Comparison of ENCODE assay signal across 9 cellular contexts in the genomic region with DNA sequence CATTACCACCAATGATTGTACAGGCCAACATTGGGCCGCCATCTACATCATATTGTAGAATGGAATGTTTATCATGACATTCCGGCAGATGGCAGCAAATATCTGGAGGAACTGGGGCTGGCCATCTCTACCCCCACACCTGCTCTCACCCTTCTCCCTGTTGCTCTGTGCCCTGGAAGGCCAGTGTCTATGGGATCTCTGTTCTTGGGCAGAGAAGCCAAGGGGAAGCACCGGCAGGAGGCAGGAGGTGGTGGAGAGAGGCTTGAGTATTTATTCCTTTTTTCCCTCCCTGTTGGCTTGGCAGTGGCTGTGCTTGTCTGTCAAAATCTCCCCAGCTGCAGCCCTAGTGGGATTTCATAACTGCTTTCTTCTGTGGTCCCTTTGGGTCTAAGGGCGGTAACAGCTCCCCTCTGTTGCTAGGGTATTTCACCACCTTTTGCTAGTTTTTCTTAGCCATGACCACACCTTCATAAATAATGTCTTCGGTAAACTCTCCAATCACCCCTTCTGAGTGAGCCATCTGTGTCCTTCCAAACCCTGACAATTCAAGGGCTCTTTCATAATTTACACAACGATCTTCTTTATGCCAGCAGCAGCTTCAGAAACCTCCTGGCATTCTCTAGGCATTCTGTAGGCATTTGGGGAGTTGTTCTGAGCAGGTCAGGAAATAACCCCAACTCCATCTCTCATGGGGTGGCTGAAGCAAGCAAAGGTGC.
DNase-seq lines count a peak whose midpoint lies in the region; ATAC-seq lines count a peak whose summit lies in the region.
"Had no signal": no experiment of that assay in that cellular context is flagged by ENCODE, and none has a peak within 500 bp of the region (broad histone marks: within the 10 kb centered on the region; RNA-seq: fewer than 3 reads in every experiment).

No MANE protein-coding gene starts in this region.

- H4K5ac ChIP-seq in mesendoderm (ENCODE audit: low read length) = no peak overlapping the region

- H3K18ac ChIP-seq in mesendoderm (ENCODE audit: low read length) = no peak overlapping the region

- H4K8ac ChIP-seq in mesendoderm (ENCODE audit: low read depth, low read length) = no peak overlapping the region

- H3K36me3 ChIP-seq in SJCRH30 = no peaks in the 10 kb centered on the region
- no peaks in the 10 kb centered on the region for H3K36me3 ChIP-seq in mesendoderm (ENCODE audit: control insufficient read depth, insufficient read depth, low read length)

- H3K27me3 ChIP-seq in SJCRH30 (no peaks in the 10 kb centered on the region), mesendoderm (ENCODE audit: insufficient read depth, low read length, poor library complexity) (no peaks in the 10 kb centered on the region)

- H3K79me1 ChIP-seq in mesendoderm (ENCODE audit: low read length) = no peaks in the 10 kb centered on the region

- no peaks in the 10 kb centered on the region for H3K9me3 ChIP-seq in SJCRH30 (replicated peaks)

- ATAC-seq in GM21515 (IDR thresholded peaks at IDR 0.05; ENCODE audit: unreplicated experiment) = no peak
- no peak for ATAC-seq in activated CD4-positive, CD25-positive, alpha-beta regulatory T cell treated with anti-CD3 and anti-CD28 coated beads, Interleukin-2, amount 50 U/mL, for 24 hours
- no peak for ATAC-seq in HG02884 (IDR thresholded peaks at IDR 0.05; ENCODE audit: unreplicated experiment)

- WGBS in mesendoderm (ENCODE audit: extremely low coverage, insufficient coverage, low lambda C conversion rate) = no CpG with 5 or more reads among the region's 6 CpGs

- H3K9ac ChIP-seq in mesendoderm (ENCODE audit: low read length) = no peak overlapping the region

- H3K4me3 ChIP-seq in SJCRH30 = no peak overlapping the region
- H3K4me3 ChIP-seq in mesendoderm (ENCODE audit: low read length) = no peak overlapping the region

- H3K79me2 ChIP-seq in mesendoderm (ENCODE audit: control insufficient read depth, insufficient read depth, low read length) = no peaks in the 10 kb centered on the region

- no peak overlapping the region for H2AK5ac ChIP-seq in mesendoderm (ENCODE audit: low read length)

- no peak overlapping the region for H2BK15ac ChIP-seq in mesendoderm (replicated peaks; ENCODE audit: low read depth)

- H3K4ac ChIP-seq in mesendoderm (ENCODE audit: low read depth, low read length) = no peak overlapping the region

- H3K4me1 ChIP-seq in SJCRH30 (no peaks in the 10 kb centered on the region), mesendoderm (ENCODE audit: control insufficient read depth, low read depth, low read length) (no peaks in the 10 kb centered on the region)

- H3K56ac ChIP-seq in mesendoderm (ENCODE audit: low read length) = no peak overlapping the region

- no peak overlapping the region for H2BK120ac ChIP-seq in mesendoderm (ENCODE audit: low read depth, low read length)

- DNase-seq in DMS79 (lab: John Stamatoyannopoulos, UW) (peak; percentile 23), HuH-7 (ENCODE audit: low spot score) (peak; percentile 89), SJCRH30 (peak; percentile 62 to 78), mesendoderm (peak; percentile 38), OCI-M2 (lab: John Stamatoyannopoulos, UW; ENCODE audit: unreplicated experiment) (no peak)
- DNase-seq: activated gamma-delta T cell treated with Interleukin-2 at 50 U/mL for 16 hours had no signal

- H2BK5ac ChIP-seq in mesendoderm (ENCODE audit: low read length) = no peak overlapping the region

- H3K27ac ChIP-seq in SJCRH30 = no peak overlapping the region
- H3K27ac ChIP-seq in mesendoderm (ENCODE audit: low read depth, low read length) = no peak overlapping the region

- no peak overlapping the region for H3K4me2 ChIP-seq in mesendoderm (ENCODE audit: low read length)

- no peak overlapping the region for H3K23ac ChIP-seq in mesendoderm (ENCODE audit: low read length)
